In genomic region chr18:13562494-13563029, GRCh38 we compare ENCODE assay signal across 8 cellular contexts.
DNase-seq lines count a peak whose midpoint lies in the region; ATAC-seq and TF ChIP-seq lines count a peak whose summit lies in the region.

No MANE protein-coding gene starts in this region.

- H4K20me1 ChIP-seq in PC-3 (ENCODE audit: low read length) = no peaks in the 10 kb centered on the region

- H3K36me3 Mint-ChIP-seq in activated naive CD8-positive, alpha-beta T cell treated with anti-CD3 and anti-CD28 coated beads for 36 hours = peaks cover 10% of the 10 kb centered on the region

- H3K4me1 ChIP-seq in BE2C (no peaks in the 10 kb centered on the region), neuronal stem cell (ENCODE audit: control insufficient read depth in 2 of 2, insufficient read depth in 1 of 2, low read depth in 1 of 2, low read length in 2 of 2) (peaks cover 0 to 10% of the 10 kb centered on the region in 2 donors), PC-3 (ENCODE audit: insufficient read depth, low read length) (no peaks in the 10 kb centered on the region)

- H3K27ac ChIP-seq in neuronal stem cell (replicated peaks; ENCODE audit: low read length) (no peak overlapping the region), PC-3 (ENCODE audit: low read length) (no peak overlapping the region)

- H3K79me1 ChIP-seq in neuronal stem cell (ENCODE audit: low read depth, low read length) = no peaks in the 10 kb centered on the region

- no peaks in the 10 kb centered on the region for H3K27me3 Mint-ChIP-seq in activated naive CD8-positive, alpha-beta T cell treated with anti-CD3 and anti-CD28 coated beads for 36 hours

- H3K23ac ChIP-seq in neuronal stem cell (ENCODE audit: low read depth, low read length, poor library complexity) = no peak overlapping the region

- H3K18ac ChIP-seq in neuronal stem cell (ENCODE audit: low read length) = no peak overlapping the region

- no peak overlapping the region for H4K91ac ChIP-seq in neuronal stem cell (ENCODE audit: low read depth, low read length, poor library complexity)

- no peaks in the 10 kb centered on the region for H3K36me3 ChIP-seq in GM06990 (ENCODE audit: control insufficient read depth, insufficient read depth, low read length)
- H3K36me3 ChIP-seq in BE2C = no peaks in the 10 kb centered on the region
- H3K36me3 ChIP-seq in neuronal stem cell (replicated peaks in 1 of 2; ENCODE audit: control insufficient read depth in 2 of 2, insufficient read depth in 2 of 2, low read length in 2 of 2) = no peaks in the 10 kb centered on the region
- H3K36me3 ChIP-seq in PC-3 (ENCODE audit: low read depth, low read length) = no peaks in the 10 kb centered on the region

- POLR2A ChIA-PET in PC-3 (lab: Charles Lee; ENCODE audit: unreplicated experiment) = interaction anchor here (0.6 kb wide), 1 partner anchor 59 kb away, joined by 3 read pairs; no protein-coding TSS in a partner anchor

- H3K14ac ChIP-seq in neuronal stem cell (ENCODE audit: low read length) = no peak overlapping the region

- H2BK12ac ChIP-seq in neuronal stem cell (ENCODE audit: low read length) = no peak overlapping the region

- H2AK5ac ChIP-seq in neuronal stem cell (ENCODE audit: low read depth, low read length) = no peak overlapping the region

- H3K4me2 ChIP-seq in neuronal stem cell (ENCODE audit: insufficient read depth, low read length, poor library complexity, severe bottlenecking) (no peak overlapping the region), PC-3 (ENCODE audit: low read length) (no peak overlapping the region)

- H3K79me2 ChIP-seq in PC-3 (ENCODE audit: low read length) = no peaks in the 10 kb centered on the region

- CTCF ChIA-PET in PC-3 (lab: Charles Lee) = no interaction called here

- H3K4ac ChIP-seq in neuronal stem cell (ENCODE audit: low read length) = no peak overlapping the region

- no peaks in the 10 kb centered on the region for H3K9me2 ChIP-seq in PC-3 (replicated peaks; ENCODE audit: low read length)

- WGBS in neuronal stem cell (ENCODE audit: extremely low coverage in 2 of 2, insufficient read length in 2 of 2, insufficient replicate concordance in 1 of 2), 2 donors = no CpG with 5 or more reads among the region's 11 CpGs

- H3K4me1 Mint-ChIP-seq in activated naive CD8-positive, alpha-beta T cell treated with anti-CD3 and anti-CD28 coated beads for 36 hours = peaks cover 66% of the 10 kb centered on the region

- no TSS peak for BruUV-seq in PC-3 (replicated peaks; lab: Mats Ljungman, UMichigan)

- no peaks in the 10 kb centered on the region for H3K9me3 Mint-ChIP-seq in activated naive CD8-positive, alpha-beta T cell treated with anti-CD3 and anti-CD28 coated beads for 36 hours

- DNase-seq in GM06990 (ENCODE audit: extremely low read depth, insufficient read length) = peak; percentile 85
- DNase-seq in MV-4-11 (lab: John Stamatoyannopoulos, UW) = peak; percentile 68
- peak; percentile 88 for DNase-seq in activated naive CD8-positive, alpha-beta T cell treated with anti-CD3 and anti-CD28 coated beads for 36 hours
- DNase-seq in stimulated activated CD8-positive, alpha-beta memory T cell treated with anti-CD3 and anti-CD28 coated beads, Interleukin-15, amount 100 ng/mL, for 24 hours (ENCODE audit: low read depth) = peak; percentile 51
- DNase-seq in BE2C = no peak
- DNase-seq in neuronal stem cell (ENCODE audit: low spot score) = no peak
- DNase-seq in PC-3 = no peak

- ATAC-seq in GM21619 (IDR thresholded peaks at IDR 0.05; ENCODE audit: unreplicated experiment) (peak; percentile 53), PC-3 (no peak)

- H4K8ac ChIP-seq in neuronal stem cell (ENCODE audit: low read depth, low read length) = no peak overlapping the region

- H2BK15ac ChIP-seq in neuronal stem cell (ENCODE audit: low read length) = no peak overlapping the region

- H3K27ac Mint-ChIP-seq in activated naive CD8-positive, alpha-beta T cell treated with anti-CD3 and anti-CD28 coated beads for 36 hours = peak overlapping the region; percentile 96

- H3K9ac ChIP-seq in neuronal stem cell (ENCODE audit: low read depth, low read length, poor library complexity) (no peak overlapping the region), PC-3 (ENCODE audit: low read length) (no peak overlapping the region)

- H2BK120ac ChIP-seq in neuronal stem cell (ENCODE audit: low read depth, low read length) = no peak overlapping the region

- peak overlapping the region; percentile 66 for H3K4me3 Mint-ChIP-seq in activated naive CD8-positive, alpha-beta T cell treated with anti-CD3 and anti-CD28 coated beads for 36 hours

- intact Hi-C loops in PC-3 (cut with micrococcal nuclease) = no loop called here

- no peak overlapping the region for H2BK5ac ChIP-seq in neuronal stem cell (ENCODE audit: low read length)

- H2AFZ ChIP-seq in neuronal stem cell (ENCODE audit: low read length) (no peak overlapping the region), PC-3 (ENCODE audit: low read length) (no peak overlapping the region)

- no peaks in the 10 kb centered on the region for H3K27me3 ChIP-seq in GM06990 (replicated peaks; ENCODE audit: control insufficient read depth, insufficient read depth, low read length)
- no peaks in the 10 kb centered on the region for H3K27me3 ChIP-seq in BE2C
- H3K27me3 ChIP-seq in neuronal stem cell (ENCODE audit: control insufficient read depth in 3 of 3, insufficient read depth in 3 of 3, low read depth in 1 of 3, low read length in 3 of 3) = no peaks in the 10 kb centered on the region
- H3K27me3 ChIP-seq in PC-3 (ENCODE audit: low read length) = peaks cover 55% of the 10 kb centered on the region

- H3F3A ChIP-seq in PC-3 (ENCODE audit: low read length, unreplicated experiment) = no peaks in the 10 kb centered on the region

- no peaks in the 10 kb centered on the region for H3K9me3 ChIP-seq in BE2C
- no peaks in the 10 kb centered on the region for H3K9me3 ChIP-seq in neuronal stem cell (replicated peaks in 1 of 2; ENCODE audit: control insufficient read depth in 2 of 2, insufficient read depth in 1 of 2, low read depth in 1 of 2, low read length in 2 of 2)
- no peaks in the 10 kb centered on the region for H3K9me3 ChIP-seq in PC-3 (ENCODE audit: low read length)

- no peak for TF ChIP-seq CTCF in GM06990 (IDR thresholded peaks at IDR 0.05; ENCODE audit: insufficient read depth, low read length, poor library complexity, severe bottlenecking)
- TF ChIP-seq CTCF in BE2C (IDR thresholded peaks at IDR 0.05; ENCODE audit: low read depth, low read length) = no peak
- TF ChIP-seq CTCF in PC-3 (conservative IDR thresholded peaks at IDR 0.05; ENCODE audit: low read depth, low read length) = no peak

- H3K4me3 ChIP-seq in GM06990 (replicated peaks; ENCODE audit: low read depth, low read length) (0 out of 2 replicates have a peak overlapping the region, but pooled peaks have one; percentile 0), BE2C (ENCODE audit: low read depth, low read length) (no peak overlapping the region), neuronal stem cell (ENCODE audit: low read length in 2 of 2) (no peak overlapping the region), PC-3 (ENCODE audit: low read length) (no peak overlapping the region)

Comparison
In these comparisons a context has a peak if more than half of its experiments do, and no peak if none do; other contexts are left out.
1. DNase-seq: peak in GM06990 (single experiment), MV-4-11 (single experiment), activated naive CD8-positive, alpha-beta T cell treated with anti-CD3 and anti-CD28 coated beads for 36 hours (single experiment) and stimulated activated CD8-positive, alpha-beta memory T cell treated with anti-CD3 and anti-CD28 coated beads, Interleukin-15, amount 100 ng/mL, for 24 hours (single experiment); none in BE2C (single experiment), neuronal stem cell (single experiment) and PC-3 (single experiment).